8 cellular contexts compared by ENCODE assay signal in genomic region chr2:15421761-15422160, GRCh38.
"Had no signal": no experiment of that assay in that cellular context is flagged by ENCODE, and none has a peak within 500 bp of the region (broad histone marks: within the 10 kb centered on the region; RNA-seq: fewer than 3 reads in every experiment).

No MANE protein-coding gene starts in this region.

- H2AFZ ChIP-seq: GM23248 had no signal

- DNase-seq: GM23248, GOT3, H7, IMR-90, KBM-7 had no signal

- FAIRE-seq: HTR-8/SVneo had no signal

- H3K9ac ChIP-seq: GM23248 had no signal

- H3K4me1 ChIP-seq: HAP-1 had no signal

- H3K9me3 ChIP-seq: HAP-1 had no signal

- ATAC-seq: HCT116 had no signal

- H3K4me3 ChIP-seq: GM23248, HAP-1 had no signal

- H3K27ac ChIP-seq: GM23248 had no signal

- H3K36me3 ChIP-seq: HAP-1 had no signal
